ENCODE assay signal across 9 cellular contexts in the genomic region with DNA sequence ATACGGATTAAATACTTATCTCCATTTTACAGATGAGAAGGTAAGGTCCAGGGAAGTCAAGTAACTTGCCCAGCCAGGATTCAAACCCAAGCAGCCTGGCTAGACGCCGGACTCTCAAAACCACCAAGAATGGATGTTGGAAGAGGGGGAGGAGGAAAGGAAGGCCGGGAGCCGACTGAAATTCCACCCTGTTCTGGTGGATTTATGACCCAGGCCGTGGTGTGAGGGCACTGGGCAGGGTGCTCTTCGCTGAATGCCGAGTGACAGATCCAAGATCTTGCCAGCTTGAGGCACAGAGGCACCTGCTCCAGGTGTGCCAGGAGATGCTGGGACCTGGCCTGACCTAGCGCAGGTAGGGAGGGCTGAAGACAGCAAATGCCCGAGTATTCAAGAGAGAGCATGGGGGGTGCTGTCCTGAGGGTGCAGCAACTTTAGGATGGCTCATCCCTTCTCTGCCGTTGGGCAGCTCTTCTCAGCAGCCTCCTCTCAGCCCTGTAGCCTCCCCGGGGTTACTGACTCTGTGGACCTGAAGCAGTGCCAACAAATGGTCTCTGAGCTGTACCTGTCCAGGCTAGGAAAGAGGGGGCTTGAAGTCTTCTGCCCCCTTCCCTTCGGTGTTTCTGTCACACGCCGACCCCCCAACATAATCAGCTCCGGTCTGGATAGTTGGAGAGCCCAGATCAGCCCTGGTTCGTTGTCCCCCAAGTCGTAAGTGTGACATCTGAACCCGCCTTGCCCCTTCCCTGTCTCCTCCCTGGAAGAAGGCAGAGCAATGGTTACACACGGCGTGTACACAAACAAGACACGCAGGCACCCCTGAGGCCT. TPM values are rescaled to one million over a fixed set of nuclear protein-coding genes. Genes with fewer than 3 reads are reported as not detected.
DNase-seq lines count a peak whose midpoint lies in the region; ATAC-seq lines count a peak whose summit lies in the region.
"Had no signal": no experiment of that assay in that cellular context is flagged by ENCODE, and none has a peak within 500 bp of the region (broad histone marks: within the 10 kb centered on the region; RNA-seq: fewer than 3 reads in every experiment).

No MANE protein-coding gene starts in this region.

- no peaks in the 10 kb centered on the region for H3K4me1 Mint-ChIP-seq in activated T-helper 2 cell treated with anti-CD3 and anti-CD28 coated beads, Interferon-gamma antibody, Interleukin-2, Interleukin-4, amounts not matched to agents 10 μg/mL and 5 μg/mL and 100 μg/mL, durations not matched to agents 14 hours and 24 hours and 36 hours (ENCODE audit: low read depth)
- peaks cover 17 to 18% of the 10 kb centered on the region in 2 donors for H3K4me1 Mint-ChIP-seq in stimulated activated naive B cell treated with anti-CD40 and anti-IgM and Interleukin-4, amounts not matched to agents 10 μg/mL and 1 μg/mL and 100 μg/mL, for 72 hours

- H3K27ac ChIP-seq in iPS-20b (ENCODE audit: low read length), result no peak overlapping the region

- H3K9me3 ChIP-seq in iPS-20b (ENCODE audit: insufficient read depth, low read depth, low read length), result no peaks in the 10 kb centered on the region

- H3K27me3 ChIP-seq in iPS-20b (ENCODE audit: insufficient read depth, low read length), result peaks cover 28% of the 10 kb centered on the region

- intact Hi-C loops in activated T-helper 2 cell treated with anti-CD3 and anti-CD28 coated beads, Interferon-gamma antibody, Interleukin-2, Interleukin-4, amounts not matched to agents 10 μg/mL and 5 μg/mL and 100 μg/mL, durations not matched to agents 14 hours and 24 hours and 36 hours (cut with micrococcal nuclease), result no loop called here

- peaks cover 50% of the 10 kb centered on the region for H3K27me3 Mint-ChIP-seq in activated T-helper 2 cell treated with anti-CD3 and anti-CD28 coated beads, Interferon-gamma antibody, Interleukin-2, Interleukin-4, amounts not matched to agents 10 μg/mL and 5 μg/mL and 100 μg/mL, durations not matched to agents 14 hours and 24 hours and 36 hours (ENCODE audit: low read depth)
- peaks cover 0 to 17% of the 10 kb centered on the region in 2 donors for H3K27me3 Mint-ChIP-seq in stimulated activated naive B cell treated with anti-CD40 and anti-IgM and Interleukin-4, amounts not matched to agents 10 μg/mL and 1 μg/mL and 100 μg/mL, for 72 hours

- H3K4me1 ChIP-seq in iPS-20b (ENCODE audit: insufficient read depth, low read length), result peaks cover 8% of the 10 kb centered on the region

- H3K9ac ChIP-seq in iPS-20b (ENCODE audit: low read depth, low read length), result no peak overlapping the region

- no peaks in the 10 kb centered on the region for H3K36me3 Mint-ChIP-seq in activated T-helper 2 cell treated with anti-CD3 and anti-CD28 coated beads, Interferon-gamma antibody, Interleukin-2, Interleukin-4, amounts not matched to agents 10 μg/mL and 5 μg/mL and 100 μg/mL, durations not matched to agents 14 hours and 24 hours and 36 hours (ENCODE audit: low read depth)
- peaks cover 0 to 4% of the 10 kb centered on the region in 2 donors for H3K36me3 Mint-ChIP-seq in stimulated activated naive B cell treated with anti-CD40 and anti-IgM and Interleukin-4, amounts not matched to agents 10 μg/mL and 1 μg/mL and 100 μg/mL, for 72 hours

- H3K27ac Mint-ChIP-seq in activated T-helper 2 cell treated with anti-CD3 and anti-CD28 coated beads, Interferon-gamma antibody, Interleukin-2, Interleukin-4, amounts not matched to agents 10 μg/mL and 5 μg/mL and 100 μg/mL, durations not matched to agents 14 hours and 24 hours and 36 hours, result no peak overlapping the region
- H3K27ac Mint-ChIP-seq in stimulated activated naive B cell treated with anti-CD40 and anti-IgM and Interleukin-4, amounts not matched to agents 10 μg/mL and 1 μg/mL and 100 μg/mL, for 72 hours, result peak overlapping the region; percentile 72

- peak overlapping the region; percentile 54; the same call in 1 of the 2 replicates for H3K4me3 ChIP-seq in iPS-20b (ENCODE audit: low read length)

- H3K9me3 Mint-ChIP-seq in activated T-helper 2 cell treated with anti-CD3 and anti-CD28 coated beads, Interferon-gamma antibody, Interleukin-2, Interleukin-4, amounts not matched to agents 10 μg/mL and 5 μg/mL and 100 μg/mL, durations not matched to agents 14 hours and 24 hours and 36 hours, result no peaks in the 10 kb centered on the region
- no peaks in the 10 kb centered on the region for H3K9me3 Mint-ChIP-seq in stimulated activated naive B cell treated with anti-CD40 and anti-IgM and Interleukin-4, amounts not matched to agents 10 μg/mL and 1 μg/mL and 100 μg/mL, for 72 hours

- H3K4me3 Mint-ChIP-seq in activated T-helper 2 cell treated with anti-CD3 and anti-CD28 coated beads, Interferon-gamma antibody, Interleukin-2, Interleukin-4, amounts not matched to agents 10 μg/mL and 5 μg/mL and 100 μg/mL, durations not matched to agents 14 hours and 24 hours and 36 hours (ENCODE audit: low read depth), result peak overlapping the region; percentile 53
- H3K4me3 Mint-ChIP-seq in stimulated activated naive B cell treated with anti-CD40 and anti-IgM and Interleukin-4, amounts not matched to agents 10 μg/mL and 1 μg/mL and 100 μg/mL, for 72 hours, result peak overlapping the region; percentile 81 to 82

- no peak for ATAC-seq in stimulated activated naive B cell treated with anti-CD40 and anti-IgM and Interleukin-4, amounts not matched to agents 10 μg/mL and 1 μg/mL and 100 μg/mL, for 72 hours (replicated peaks)
- no peak for ATAC-seq in GM21723 (IDR thresholded peaks at IDR 0.05; ENCODE audit: unreplicated experiment)
- no peak for ATAC-seq in GM18870 (IDR thresholded peaks at IDR 0.05; ENCODE audit: unreplicated experiment)
- no peak for ATAC-seq in HG02885 (IDR thresholded peaks at IDR 0.05; ENCODE audit: poor library complexity, unreplicated experiment)

- DNase-seq in DMS153 treated with DMSO at 0.1 percent for 48 hours (lab: John Stamatoyannopoulos, UW; ENCODE audit: unreplicated experiment), result peak; percentile 2
- no peak for DNase-seq in DMS153 (lab: John Stamatoyannopoulos, UW)
- no peak for DNase-seq in activated T-helper 2 cell treated with anti-CD3 and anti-CD28 coated beads, Interferon-gamma antibody, Interleukin-2, Interleukin-4, amounts not matched to agents 10 μg/mL and 5 μg/mL and 100 μg/mL, durations not matched to agents 14 hours and 24 hours and 36 hours (ENCODE audit: low spot score)
- DNase-seq in stimulated activated naive B cell treated with anti-CD40 and anti-IgM and Interleukin-4, amounts not matched to agents 10 μg/mL and 1 μg/mL and 100 μg/mL, for 72 hours, result no peak

- H3K36me3 ChIP-seq in iPS-20b (ENCODE audit: insufficient read depth, low read depth, low read length), result no peaks in the 10 kb centered on the region

RNA-seq across cellular contexts. Expression of a gene that starts 0.7 kb away (rescaled TPM):
- not detected in 2 replicates for total RNA-seq in activated T-helper 2 cell treated with anti-CD3 and anti-CD28 coated beads, Interferon-gamma antibody, Interleukin-2, Interleukin-4, amounts not matched to agents 10 μg/mL and 5 μg/mL and 100 μg/mL, durations not matched to agents 14 hours and 24 hours and 36 hours
- total RNA-seq: SK-MEL-5 had no signal
